Comparison of ENCODE assay signal across 19 cellular contexts in genomic region chr16:67454104-67454503, GRCh38. TPM values are rescaled to one million over a fixed set of nuclear protein-coding genes. Genes with fewer than 3 reads are reported as not detected.
"Had no signal": no experiment of that assay in that cellular context is flagged by ENCODE, and none has a peak within 500 bp of the region (broad histone marks: within the 10 kb centered on the region; RNA-seq: fewer than 3 reads in every experiment).

No MANE protein-coding gene starts in this region.

- H3K9me3 ChIP-seq: gastroesophageal sphincter, sigmoid colon, thoracic aorta had no signal

- ATAC-seq: gastroesophageal sphincter; naive thymus-derived CD4-positive, alpha-beta T cell had no signal

- H3K27ac ChIP-seq: coronary artery, epithelial cell of prostate, gastroesophageal sphincter, sigmoid colon, SK-N-MC, thoracic aorta had no signal

- H3K4me3 Mint-ChIP-seq: activated B cell treated with CpG ODN at 0.5 μM for 24 hours; activated CD4-positive, alpha-beta T cell treated with anti-CD3 and anti-CD28 coated beads, Interleukin-2, amount 10 ng/mL, durations not matched to agents 24 days and 14 days; naive thymus-derived CD4-positive, alpha-beta T cell; stimulated activated naive CD8-positive, alpha-beta T cell treated with anti-CD3 and anti-CD28 coated beads, Interleukin-15, Interleukin-2, amounts not matched to agents 100 ng/mL and 50 ng/mL, for 24 hours had no signal

- H3K27me3 ChIP-seq: gastroesophageal sphincter, sigmoid colon had no signal

- H3K9me3 Mint-ChIP-seq: activated B cell treated with CpG ODN at 0.5 μM for 24 hours; activated CD4-positive, alpha-beta T cell treated with anti-CD3 and anti-CD28 coated beads, Interleukin-2, amount 10 ng/mL, durations not matched to agents 24 days and 14 days; naive thymus-derived CD4-positive, alpha-beta T cell; stimulated activated naive CD8-positive, alpha-beta T cell treated with anti-CD3 and anti-CD28 coated beads, Interleukin-15, Interleukin-2, amounts not matched to agents 100 ng/mL and 50 ng/mL, for 24 hours had no signal

- H3K4me3 ChIP-seq: coronary artery, gastroesophageal sphincter, sigmoid colon, SK-N-MC, thoracic aorta had no signal

- DNase-seq: activated B cell treated with CpG ODN at 0.5 μM for 24 hours; activated CD4-positive, alpha-beta T cell treated with anti-CD3 and anti-CD28 coated beads, Interleukin-2, amount 10 ng/mL, durations not matched to agents 24 days and 14 days; activated effector memory CD4-positive, alpha-beta T cell treated with anti-CD3 and anti-CD28 coated beads, Interleukin-2, amount 50 U/mL, for 16 hours; effector CD8-positive, alpha-beta T cell; naive thymus-derived CD4-positive, alpha-beta T cell; sigmoid colon; stimulated activated CD4-positive, alpha-beta T cell treated with anti-CD3 and anti-CD28 coated beads, Interleukin-12 subunit alpha, Interleukin-12 subunit beta, amount 100 ng/mL, for 4 hours; T-helper 1 cell had no signal

- H3K27me3 Mint-ChIP-seq: activated B cell treated with CpG ODN at 0.5 μM for 24 hours; activated CD4-positive, alpha-beta T cell treated with anti-CD3 and anti-CD28 coated beads, Interleukin-2, amount 10 ng/mL, durations not matched to agents 24 days and 14 days; naive thymus-derived CD4-positive, alpha-beta T cell; stimulated activated naive CD8-positive, alpha-beta T cell treated with anti-CD3 and anti-CD28 coated beads, Interleukin-15, Interleukin-2, amounts not matched to agents 100 ng/mL and 50 ng/mL, for 24 hours had no signal

- H3K27ac Mint-ChIP-seq: activated B cell treated with CpG ODN at 0.5 μM for 24 hours; activated CD4-positive, alpha-beta T cell treated with anti-CD3 and anti-CD28 coated beads, Interleukin-2, amount 10 ng/mL, durations not matched to agents 24 days and 14 days; stimulated activated naive CD8-positive, alpha-beta T cell treated with anti-CD3 and anti-CD28 coated beads, Interleukin-15, Interleukin-2, amounts not matched to agents 100 ng/mL and 50 ng/mL, for 24 hours had no signal

RNA-seq across cellular contexts. Expression of gene HSD11B2, which starts 23.2 kb away (rescaled TPM):
- total RNA-seq: thoracic aorta had no signal

RNA-seq across cellular contexts. Expression of gene AGRP, which starts 29.2 kb away (rescaled TPM):
- total RNA-seq: activated B cell treated with CpG ODN at 0.5 μM for 24 hours; activated CD4-positive, alpha-beta T cell treated with anti-CD3 and anti-CD28 coated beads, Interleukin-2, amount 10 ng/mL, durations not matched to agents 24 days and 14 days; cardiac septum; gastroesophageal sphincter; kidney epithelial cell; liver; naive thymus-derived CD4-positive, alpha-beta T cell; osteocyte; sigmoid colon; thoracic aorta; urinary bladder had no signal
